ENCODE assay signal across 15 cellular contexts in the genomic region with DNA sequence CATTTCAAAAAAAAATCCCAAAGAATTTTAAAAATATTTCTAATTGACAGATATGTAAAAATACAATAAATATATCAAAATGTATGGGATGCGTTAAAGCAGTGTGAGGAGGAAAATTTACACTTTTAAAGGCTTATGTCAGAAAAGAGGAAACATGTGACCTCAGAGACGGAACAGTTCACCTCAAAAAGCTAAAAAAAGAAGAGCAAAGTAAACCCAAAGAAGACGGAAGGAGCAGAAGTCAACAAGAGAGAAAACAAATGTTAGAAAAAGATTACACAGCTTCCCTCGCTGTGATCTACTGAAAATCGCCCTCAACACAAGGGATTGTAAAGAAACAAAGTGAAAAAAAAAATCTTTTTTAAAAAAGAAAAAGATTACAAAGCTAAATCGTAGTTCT.
DNase-seq lines count a peak whose midpoint lies in the region; ATAC-seq, FAIRE-seq and TF ChIP-seq lines count a peak whose summit lies in the region.
"Had no signal": no experiment of that assay in that cellular context is flagged by ENCODE, and none has a peak within 500 bp of the region (broad histone marks: within the 10 kb centered on the region; RNA-seq: fewer than 3 reads in every experiment).

No MANE protein-coding gene starts in this region.

- H3K4me3 ChIP-seq in NB4 (ENCODE audit: low read depth, low read length) (no peak overlapping the region), psoas muscle (no peak overlapping the region)
- H3K4me3 ChIP-seq: GM23248 had no signal

- no peak for TF ChIP-seq POLR2A in NB4 (IDR thresholded peaks at IDR 0.05; ENCODE audit: extremely low read depth, insufficient read length)
- no peak for TF ChIP-seq POLR2A in GM12891 (IDR thresholded peaks at IDR 0.05; ENCODE audit: low read depth, low read length)

- H3K4me3 Mint-ChIP-seq in activated naive CD4-positive, alpha-beta T cell treated with anti-CD3 and anti-CD28 coated beads for 36 hours, result peak overlapping the region; percentile 49
- H3K4me3 Mint-ChIP-seq in activated naive CD8-positive, alpha-beta T cell treated with anti-CD3 and anti-CD28 coated beads for 36 hours, result peak overlapping the region; percentile 40

- H3K27ac ChIP-seq in psoas muscle, result no peak overlapping the region
- H3K27ac ChIP-seq: GM23248 had no signal

- no peak for FAIRE-seq in GM12891 (lab: Jason Lieb, UNC)

- intact Hi-C loops in activated naive CD4-positive, alpha-beta T cell treated with anti-CD3 and anti-CD28 coated beads for 36 hours (cut with micrococcal nuclease), result loop anchor here (1.0 kb wide), 1 partner anchor 12 kb away; no protein-coding TSS in a partner anchor
- intact Hi-C loops in psoas muscle (cut with DNase I), result no loop called here

- no peak overlapping the region for H3K27ac Mint-ChIP-seq in activated naive CD4-positive, alpha-beta T cell treated with anti-CD3 and anti-CD28 coated beads for 36 hours
- no peak overlapping the region for H3K27ac Mint-ChIP-seq in activated naive CD8-positive, alpha-beta T cell treated with anti-CD3 and anti-CD28 coated beads for 36 hours

- peaks cover 35% of the 10 kb centered on the region for H3K4me1 Mint-ChIP-seq in activated naive CD4-positive, alpha-beta T cell treated with anti-CD3 and anti-CD28 coated beads for 36 hours (ENCODE audit: low read depth)
- peaks cover 33% of the 10 kb centered on the region for H3K4me1 Mint-ChIP-seq in activated naive CD8-positive, alpha-beta T cell treated with anti-CD3 and anti-CD28 coated beads for 36 hours

- TF ChIP-seq CTCF in NB4 (IDR thresholded peaks at IDR 0.05; ENCODE audit: low read depth, low read length), result no peak
- TF ChIP-seq CTCF in psoas muscle (IDR thresholded peaks at IDR 0.05), result no peak

- peaks cover 3% of the 10 kb centered on the region for H3K27me3 Mint-ChIP-seq in activated naive CD4-positive, alpha-beta T cell treated with anti-CD3 and anti-CD28 coated beads for 36 hours (ENCODE audit: low read depth)
- H3K27me3 Mint-ChIP-seq in activated naive CD8-positive, alpha-beta T cell treated with anti-CD3 and anti-CD28 coated beads for 36 hours, result no peaks in the 10 kb centered on the region

- WGBS in psoas muscle, 3 donors, result 74 to 81% (median 77%) methylated on average over 6 of the region's 6 CpGs

- ATAC-seq in psoas muscle, result no peak

- H3K27me3 ChIP-seq in psoas muscle (ENCODE audit: insufficient read depth in 3 of 3, low read length in 2 of 3), result no peaks in the 10 kb centered on the region

- H3K36me3 Mint-ChIP-seq in activated naive CD4-positive, alpha-beta T cell treated with anti-CD3 and anti-CD28 coated beads for 36 hours (ENCODE audit: low read depth), result peaks cover 11% of the 10 kb centered on the region
- peaks cover 35% of the 10 kb centered on the region for H3K36me3 Mint-ChIP-seq in activated naive CD8-positive, alpha-beta T cell treated with anti-CD3 and anti-CD28 coated beads for 36 hours

- H3K36me3 ChIP-seq in psoas muscle (ENCODE audit: insufficient read depth in 1 of 2, low read depth in 1 of 2), result no peaks in the 10 kb centered on the region

- H3K9me3 ChIP-seq in psoas muscle, result peaks cover 8% of the 10 kb centered on the region

- no peaks in the 10 kb centered on the region for H3K4me1 ChIP-seq in psoas muscle

- H3K9me3 Mint-ChIP-seq in activated naive CD4-positive, alpha-beta T cell treated with anti-CD3 and anti-CD28 coated beads for 36 hours, result peaks cover 16% of the 10 kb centered on the region
- H3K9me3 Mint-ChIP-seq in activated naive CD8-positive, alpha-beta T cell treated with anti-CD3 and anti-CD28 coated beads for 36 hours, result peaks cover 24% of the 10 kb centered on the region

- CTCF ChIA-PET in activated naive CD4-positive, alpha-beta T cell treated with anti-CD3 and anti-CD28 coated beads for 36 hours (lab: Charles Lee), result interaction anchor here (0.7 to 1.3 kb wide), 4 partner anchors 10 to 285 kb away, joined by 3 to 4 read pairs (median 3); no protein-coding TSS in a partner anchor

- DNase-seq in activated naive CD4-positive, alpha-beta T cell treated with anti-CD3 and anti-CD28 coated beads for 36 hours, result no peak
- no peak for DNase-seq in activated naive CD4-positive, alpha-beta T cell (lab: John Stamatoyannopoulos, UW)
- DNase-seq in NB4 (ENCODE audit: low read depth) (peak; percentile 65), psoas muscle (no peak), GM12891 (ENCODE audit: insufficient read length, low spot score) (no peak), RKO (ENCODE audit: low spot score) (no peak)
- no peak for DNase-seq in activated naive CD8-positive, alpha-beta T cell treated with anti-CD3 and anti-CD28 coated beads for 36 hours
- DNase-seq in effector CD8-positive, alpha-beta T cell (lab: John Stamatoyannopoulos, UW), result no peak
- DNase-seq: EL; GM23248; hippocampal formation; mammary epithelial cell; NCI-H226; Right ventricle myocardium superior; stimulated activated CD4-positive, alpha-beta T cell treated with anti-CD3 and anti-CD28 coated beads, Interleukin-4, amount 100 ng/mL, for 24 hours had no signal

TF ChIP-seq in GM12891, 5 proteins besides CTCF, POLR2A, EP300 and RAD21:
- TF ChIP-seq POLR2AphosphoS5 (IDR thresholded peaks at IDR 0.05; ENCODE audit: low read depth, low read length), result no peak
- TF ChIP-seq PAX5 (IDR thresholded peaks at IDR 0.05; ENCODE audit: insufficient read depth, low read length, severe bottlenecking), result no peak
- TF ChIP-seq SPI1 (IDR thresholded peaks at IDR 0.05; ENCODE audit: low read depth, low read length), result no peak
- no peak for TF ChIP-seq POU2F2 (IDR thresholded peaks at IDR 0.05; ENCODE audit: low read depth, low read length)
- no peak for TF ChIP-seq TAF1 (IDR thresholded peaks at IDR 0.05; ENCODE audit: low read depth, low read length)
